Comparison of ENCODE assay signal across 34 cellular contexts in the genomic region with DNA sequence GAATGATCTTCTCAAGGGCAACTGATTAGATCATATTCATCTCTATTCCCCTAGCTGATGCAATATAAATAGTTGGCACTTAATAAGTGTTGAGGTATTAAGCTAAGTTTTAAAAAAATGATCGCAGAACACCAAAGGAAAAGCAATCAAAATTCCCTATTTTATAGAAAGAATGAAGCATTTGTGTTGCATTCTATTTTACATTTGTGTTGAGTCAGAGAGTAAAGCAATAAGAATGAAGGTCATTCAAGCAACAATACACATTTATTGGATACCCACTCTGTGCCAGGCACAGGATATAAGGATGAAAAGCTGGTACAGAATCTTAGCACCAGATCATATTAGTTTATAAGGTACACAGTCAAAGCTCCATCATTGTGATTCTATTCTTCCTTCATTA.
"Had no signal": no experiment of that assay in that cellular context is flagged by ENCODE, and none has a peak within 500 bp of the region (broad histone marks: within the 10 kb centered on the region; RNA-seq: fewer than 3 reads in every experiment).

No MANE protein-coding gene starts in this region.

- H3K27ac ChIP-seq: adrenal gland, cardiac muscle cell, RWPE1, VCaP had no signal

- H3K9me3 ChIP-seq: adrenal gland, MG63 had no signal

- DNase-seq: activated B cell treated with CpG ODN at 0.5 μM for 24 hours; activated CD4-positive, alpha-beta memory T cell treated with anti-CD3 and anti-CD28 coated beads for 36 hours; activated CD4-positive, alpha-beta T cell treated with anti-CD3 and anti-CD28 coated beads for 4 hours; activated CD4-positive, alpha-beta T cell treated with anti-CD3 and anti-CD28 coated beads, Interleukin-2, amount 50 U/mL, for 1 hour; activated CD4-positive, CD25-positive, alpha-beta regulatory T cell treated with anti-CD3 and anti-CD28 coated beads, Interleukin-2, amount 50 U/mL, for 72 hours; activated CD8-positive, alpha-beta memory T cell treated with anti-CD3 and anti-CD28 coated beads, Interleukin-2, amount 50 U/mL, for 4 hours; activated gamma-delta T cell treated with Interleukin-2 at 50 U/mL for 16 hours; activated naive CD4-positive, alpha-beta T cell treated with anti-CD3 and anti-CD28 coated beads for 36 hours; activated T-cell treated with anti-CD3 and anti-CD28 coated beads for 4 hours; activated T-cell treated with anti-CD3 and anti-CD28 coated beads, Interleukin-2, amount 50 U/mL, for 4 hours; adrenal gland; aorta; Kasumi-1; KG1; MG63; NCI-H1048; NCI-H1105 treated with DMSO at 0.1 percent for 48 hours; NCI-H1436; NCI-H1694; NCI-H1930; NCI-H2081 treated with DMSO at 0.1 percent for 48 hours; NCI-H345; NCI-H524 treated with DMSO at 0.1 percent for 48 hours; PC-3; SIG-M5; T-cell; T-helper 17 cell; T-helper 9 cell had no signal

- H3K36me3 ChIP-seq: adrenal gland, cardiac muscle cell, MG63 had no signal

- H3K4me3 ChIP-seq: adrenal gland, cardiac muscle cell, MG63 had no signal

- H3K27me3 ChIP-seq: adrenal gland, cardiac muscle cell, MG63 had no signal

- ATAC-seq: activated naive CD4-positive, alpha-beta T cell treated with anti-CD3 and anti-CD28 coated beads, Interleukin-2, amount 50 U/mL, for 72 hours; activated T-cell treated with anti-CD3 and anti-CD28 coated beads, Interleukin-2, amount 50 U/mL, for 4 hours; PC-3; Right ventricle myocardium inferior; SK-N-SH treated with all-trans-retinoic acid at 6 μM for 48 hours; T-cell; T-helper 17 cell had no signal
